ENCODE assay signal across 6 cellular contexts in genomic region chr20:3092611-3093379, GRCh38. TPM values are rescaled to one million over a fixed set of nuclear protein-coding genes. Genes with fewer than 3 reads are reported as not detected.
A peak's percentile ranks its signal among the peaks of the same experiment; 100 is the strongest.
DNase-seq lines count a peak whose midpoint lies in the region; ATAC-seq lines count a peak whose summit lies in the region.

No MANE protein-coding gene starts in this region.

- peak overlapping the region; percentile 26 for H3K4me3 ChIP-seq in CD8-positive, alpha-beta memory T cell (ENCODE audit: low read length)

- H3K4me1 ChIP-seq in CD8-positive, alpha-beta memory T cell (ENCODE audit: insufficient read depth, low read length), result peaks cover 20% of the 10 kb centered on the region

- H3K27me3 ChIP-seq in CD8-positive, alpha-beta memory T cell (ENCODE audit: insufficient read depth, low read length, poor library complexity, severe bottlenecking), result no peaks in the 10 kb centered on the region

- DNase-seq in CD8-positive, alpha-beta memory T cell, result peak in 3 of 5 donors; percentile 24 to 71 (median 60)
- no peak for DNase-seq in activated T-helper 2 cell treated with anti-CD3 and anti-CD28 coated beads, Interferon-gamma antibody, Interleukin-2, Interleukin-4, amounts not matched to agents 10 μg/mL and 5 μg/mL and 100 μg/mL, durations not matched to agents 14 hours and 24 hours and 36 hours (ENCODE audit: low spot score)
- DNase-seq in memory B cell (ENCODE audit: low spot score in 2 of 2), result peak; percentile 44 to 51
- no peak for DNase-seq in 8988T
- no peak for DNase-seq in Ammon's horn (ENCODE audit: low spot score)

- CTCF ChIA-PET in CD8-positive, alpha-beta memory T cell (lab: Charles Lee), result interaction anchor here (1.0 to 1.4 kb wide), 4 partner anchors 15 to 47 kb away, joined by 3 to 5 read pairs (median 4); partner anchors contain the start of gene MRPS26

- POLR2A ChIA-PET in CD8-positive, alpha-beta memory T cell (lab: Charles Lee), result interaction anchor here (0.8 kb wide), 1 partner anchor 15 kb away, joined by 4 read pairs; no protein-coding TSS in a partner anchor

- no peaks in the 10 kb centered on the region for H3K36me3 ChIP-seq in CD8-positive, alpha-beta memory T cell (ENCODE audit: insufficient read depth, low read length)

- H3K36me3 Mint-ChIP-seq in CD8-positive, alpha-beta memory T cell, result no peaks in the 10 kb centered on the region
- H3K36me3 Mint-ChIP-seq in activated T-helper 2 cell treated with anti-CD3 and anti-CD28 coated beads, Interferon-gamma antibody, Interleukin-2, Interleukin-4, amounts not matched to agents 10 μg/mL and 5 μg/mL and 100 μg/mL, durations not matched to agents 14 hours and 24 hours and 36 hours (ENCODE audit: low read depth), result no peaks in the 10 kb centered on the region
- H3K36me3 Mint-ChIP-seq in memory B cell, result no peaks in the 10 kb centered on the region

- no peaks in the 10 kb centered on the region for H3K9me3 ChIP-seq in CD8-positive, alpha-beta memory T cell (ENCODE audit: low read length)

- peaks cover 31 to 39% of the 10 kb centered on the region in 2 donors for H3K27me3 Mint-ChIP-seq in CD8-positive, alpha-beta memory T cell
- peaks cover 21% of the 10 kb centered on the region for H3K27me3 Mint-ChIP-seq in activated T-helper 2 cell treated with anti-CD3 and anti-CD28 coated beads, Interferon-gamma antibody, Interleukin-2, Interleukin-4, amounts not matched to agents 10 μg/mL and 5 μg/mL and 100 μg/mL, durations not matched to agents 14 hours and 24 hours and 36 hours (ENCODE audit: low read depth)
- H3K27me3 Mint-ChIP-seq in memory B cell, result peaks cover 16% of the 10 kb centered on the region

- peak; percentile 36 for ATAC-seq in memory B cell (ENCODE audit: low read depth)
- ATAC-seq in GM19035 (IDR thresholded peaks at IDR 0.05; ENCODE audit: unreplicated experiment), result no peak

- H3K9me3 Mint-ChIP-seq in CD8-positive, alpha-beta memory T cell, result peaks cover 0 to 3% (median 0%) of the 10 kb centered on the region in 5 donors
- no peaks in the 10 kb centered on the region for H3K9me3 Mint-ChIP-seq in activated T-helper 2 cell treated with anti-CD3 and anti-CD28 coated beads, Interferon-gamma antibody, Interleukin-2, Interleukin-4, amounts not matched to agents 10 μg/mL and 5 μg/mL and 100 μg/mL, durations not matched to agents 14 hours and 24 hours and 36 hours
- no peaks in the 10 kb centered on the region for H3K9me3 Mint-ChIP-seq in memory B cell

- intact Hi-C loops in activated T-helper 2 cell treated with anti-CD3 and anti-CD28 coated beads, Interferon-gamma antibody, Interleukin-2, Interleukin-4, amounts not matched to agents 10 μg/mL and 5 μg/mL and 100 μg/mL, durations not matched to agents 14 hours and 24 hours and 36 hours (cut with micrococcal nuclease), result no loop called here

- peak overlapping the region; percentile 78 to 85 (median 83) for H3K4me3 Mint-ChIP-seq in CD8-positive, alpha-beta memory T cell
- H3K4me3 Mint-ChIP-seq in activated T-helper 2 cell treated with anti-CD3 and anti-CD28 coated beads, Interferon-gamma antibody, Interleukin-2, Interleukin-4, amounts not matched to agents 10 μg/mL and 5 μg/mL and 100 μg/mL, durations not matched to agents 14 hours and 24 hours and 36 hours (ENCODE audit: low read depth), result peak overlapping the region; percentile 85
- H3K4me3 Mint-ChIP-seq in memory B cell, result peak overlapping the region; percentile 89

- H3K4me1 Mint-ChIP-seq in CD8-positive, alpha-beta memory T cell, result peaks cover 5 to 23% (median 7%) of the 10 kb centered on the region in 3 donors
- peaks cover 11% of the 10 kb centered on the region for H3K4me1 Mint-ChIP-seq in activated T-helper 2 cell treated with anti-CD3 and anti-CD28 coated beads, Interferon-gamma antibody, Interleukin-2, Interleukin-4, amounts not matched to agents 10 μg/mL and 5 μg/mL and 100 μg/mL, durations not matched to agents 14 hours and 24 hours and 36 hours (ENCODE audit: low read depth)
- H3K4me1 Mint-ChIP-seq in memory B cell, result peaks cover 8% of the 10 kb centered on the region

- H3K27ac ChIP-seq in CD8-positive, alpha-beta memory T cell (ENCODE audit: low read depth, low read length), result no peak overlapping the region

- peak overlapping the region in 6 of 8 donors; percentile 71 to 98 (median 84) for H3K27ac Mint-ChIP-seq in CD8-positive, alpha-beta memory T cell
- peak overlapping the region; percentile 87 for H3K27ac Mint-ChIP-seq in activated T-helper 2 cell treated with anti-CD3 and anti-CD28 coated beads, Interferon-gamma antibody, Interleukin-2, Interleukin-4, amounts not matched to agents 10 μg/mL and 5 μg/mL and 100 μg/mL, durations not matched to agents 14 hours and 24 hours and 36 hours
- peak overlapping the region; percentile 87 for H3K27ac Mint-ChIP-seq in memory B cell

RNA-seq across cellular contexts. Expression of gene AVP, which starts 8.3 kb away (rescaled TPM):
- not detected for total RNA-seq in CD8-positive, alpha-beta memory T cell
- polyA plus RNA-seq in CD8-positive, alpha-beta memory T cell, result not detected
- not detected in 2 replicates for total RNA-seq in activated T-helper 2 cell treated with anti-CD3 and anti-CD28 coated beads, Interferon-gamma antibody, Interleukin-2, Interleukin-4, amounts not matched to agents 10 μg/mL and 5 μg/mL and 100 μg/mL, durations not matched to agents 14 hours and 24 hours and 36 hours

RNA-seq across cellular contexts. Expression of gene OXT, which starts 21.4 kb away (rescaled TPM):
- total RNA-seq in CD8-positive, alpha-beta memory T cell, result under 1 TPM in 1 of 2 experiments, not detected in 1; 0.79 TPM
- 1.4 TPM for polyA plus RNA-seq in CD8-positive, alpha-beta memory T cell
- total RNA-seq in activated T-helper 2 cell treated with anti-CD3 and anti-CD28 coated beads, Interferon-gamma antibody, Interleukin-2, Interleukin-4, amounts not matched to agents 10 μg/mL and 5 μg/mL and 100 μg/mL, durations not matched to agents 14 hours and 24 hours and 36 hours, result 0.55 TPM in 1 of 2 replicates, not detected in the other

RNA-seq across cellular contexts. Expression of gene MRPS26, which starts 46.9 kb away (rescaled TPM):
- total RNA-seq in CD8-positive, alpha-beta memory T cell, result 10 to 100 TPM; 89.8 to 90.8 TPM
- polyA plus RNA-seq in CD8-positive, alpha-beta memory T cell, result 61.9 TPM
- 143 and 148 TPM in 2 replicates for total RNA-seq in activated T-helper 2 cell treated with anti-CD3 and anti-CD28 coated beads, Interferon-gamma antibody, Interleukin-2, Interleukin-4, amounts not matched to agents 10 μg/mL and 5 μg/mL and 100 μg/mL, durations not matched to agents 14 hours and 24 hours and 36 hours

RNA-seq across cellular contexts. Expression of gene GNRH2, which starts 49.4 kb away (rescaled TPM):
- total RNA-seq in CD8-positive, alpha-beta memory T cell, result under 1 TPM; 0.42 to 0.90 TPM
- not detected for polyA plus RNA-seq in CD8-positive, alpha-beta memory T cell
- 3.4 and 3.7 TPM in 2 replicates for total RNA-seq in activated T-helper 2 cell treated with anti-CD3 and anti-CD28 coated beads, Interferon-gamma antibody, Interleukin-2, Interleukin-4, amounts not matched to agents 10 μg/mL and 5 μg/mL and 100 μg/mL, durations not matched to agents 14 hours and 24 hours and 36 hours

Comparison
In these comparisons a context has a peak if more than half of its experiments do, and no peak if none do; other contexts are left out.
1. DNase-seq: peak in CD8-positive, alpha-beta memory T cell (3 of 5) and memory B cell (2 of 2); none in activated T-helper 2 cell treated with anti-CD3 and anti-CD28 coated beads, Interferon-gamma antibody, Interleukin-2, Interleukin-4, amounts not matched to agents 10 μg/mL and 5 μg/mL and 100 μg/mL, durations not matched to agents 14 hours and 24 hours and 36 hours (single experiment), 8988T (single experiment) and Ammon's horn (single experiment).
2. Peak in every context shown above with its lines, with median percentiles within 50 percentile points of each other: H3K27ac Mint-ChIP-seq and H3K4me3 Mint-ChIP-seq.